ENCODE assay signal across 24 cellular contexts in genomic region chr11:69416746-69417145, GRCh38.
DNase-seq lines count a peak whose midpoint lies in the region; ATAC-seq and TF ChIP-seq lines count a peak whose summit lies in the region.
"Had no signal": no experiment of that assay in that cellular context is flagged by ENCODE, and none has a peak within 500 bp of the region (broad histone marks: within the 10 kb centered on the region; RNA-seq: fewer than 3 reads in every experiment).

No MANE protein-coding gene starts in this region.

- TF ChIP-seq CTCF in RWPE2 (IDR thresholded peaks at IDR 0.05; ENCODE audit: poor library complexity, severe bottlenecking), result no peak
- TF ChIP-seq CTCF in psoas muscle (IDR thresholded peaks at IDR 0.05), result no peak

- no peaks in the 10 kb centered on the region for H4K20me1 ChIP-seq in BLaER1 treated with 17β-estradiol and CSF1 and Interleukin-3, amounts not matched to agents 10 nM and 100 nM

- H3K4me1 ChIP-seq in BLaER1 treated with 17β-estradiol and CSF1 and Interleukin-3, amounts not matched to agents 10 nM and 100 nM, result peaks cover 26 to 46% (median 41%) of the 10 kb centered on the region in 10 experiments
- H3K4me1 ChIP-seq in RWPE2 (ENCODE audit: insufficient read depth, poor library complexity, severe bottlenecking) (peaks cover 12% of the 10 kb centered on the region), psoas muscle (no peaks in the 10 kb centered on the region)
- H3K4me1 ChIP-seq: BE2C, HAP-1 had no signal

- 53 to 59% (median 57%) methylated on average over 8 of the region's 8 CpGs for WGBS in psoas muscle, 3 donors

- no peak overlapping the region for H3K27ac ChIP-seq in BLaER1 treated with 17β-estradiol and CSF1 and Interleukin-3, amounts not matched to agents 10 nM and 100 nM
- H3K27ac ChIP-seq in RWPE2 (ENCODE audit: poor library complexity, severe bottlenecking) (no peak overlapping the region), psoas muscle (peak overlapping the region; percentile 10)
- H3K27ac ChIP-seq: KMS-11 had no signal

- H3K9ac ChIP-seq in BLaER1 treated with 17β-estradiol and CSF1 and Interleukin-3, amounts not matched to agents 10 nM and 100 nM, result no peak overlapping the region
- H3K9ac ChIP-seq: KMS-11 had no signal

- H3K4me3 ChIP-seq in BLaER1 treated with 17β-estradiol and CSF1 and Interleukin-3, amounts not matched to agents 10 nM and 100 nM, result no peak overlapping the region
- no peak overlapping the region for H3K4me3 ChIP-seq in RWPE2 (ENCODE audit: severe bottlenecking)
- no peak overlapping the region for H3K4me3 ChIP-seq in psoas muscle
- H3K4me3 ChIP-seq: HAP-1 had no signal

- peak; percentile 11 for DNase-seq in RWPE2 (ENCODE audit: low spot score)
- peak; percentile 14 for DNase-seq in fibroblast of peridontal ligament (ENCODE audit: extremely low read depth)
- no peak for DNase-seq in psoas muscle
- no peak for DNase-seq in NAMALWA (ENCODE audit: low spot score)
- DNase-seq in head of caudate nucleus, result no peak
- DNase-seq: activated CD4-positive, alpha-beta T cell treated with anti-CD3 and anti-CD28 coated beads, Interleukin-2, amount 10 ng/mL, durations not matched to agents 24 days and 14 days; activated effector memory CD4-positive, alpha-beta T cell treated with anti-CD3 and anti-CD28 coated beads, Interleukin-2, amount 50 U/mL, for 16 hours; activated T-cell treated with anti-CD3 and anti-CD28 coated beads, Interleukin-2, amount 50 U/mL, for 1 hour; BE2C; COR-L47; DMS53; effector CD4-positive, alpha-beta T cell; naive B cell; NCI-H1417 treated with DMSO at 0.1 percent for 48 hours; NCI-H2081 treated with DMSO at 0.1 percent for 48 hours; NCI-H345; NCI-H774; small intestine; stimulated activated naive CD4-positive, alpha-beta T cell had no signal

- peak overlapping the region in 10 of 11 experiments; percentile 74 to 95 (median 84); a peak in 21 of 22 replicates for H3K4me2 ChIP-seq in BLaER1 treated with 17β-estradiol and CSF1 and Interleukin-3, amounts not matched to agents 10 nM and 100 nM
- H3K4me2 ChIP-seq: KMS-11 had no signal

- H3K9me3 ChIP-seq in BLaER1 treated with 17β-estradiol and CSF1 and Interleukin-3, amounts not matched to agents 10 nM and 100 nM (replicated peaks in 1 of 11), result peaks cover 7 to 19% (median 13%) of the 10 kb centered on the region in 11 experiments; a peak in 16 of 22 replicates
- H3K9me3 ChIP-seq in RWPE2 (ENCODE audit: severe bottlenecking) (no peaks in the 10 kb centered on the region), psoas muscle (no peaks in the 10 kb centered on the region)
- H3K9me3 ChIP-seq: BE2C, HAP-1 had no signal

- intact Hi-C loops in psoas muscle (cut with DNase I), result no loop called here
- intact Hi-C loops in head of caudate nucleus (cut with DNase I), result no loop called here

- ATAC-seq in RWPE2 (ENCODE audit: low read depth) (no peak), psoas muscle (no peak), GM19324 (IDR thresholded peaks at IDR 0.05; ENCODE audit: low FRiP score, unreplicated experiment) (no peak)
- ATAC-seq: WTC11 had no signal

- H3K36me3 ChIP-seq in BLaER1 treated with 17β-estradiol and CSF1 and Interleukin-3, amounts not matched to agents 10 nM and 100 nM, result no peaks in the 10 kb centered on the region
- no peaks in the 10 kb centered on the region for H3K36me3 ChIP-seq in RWPE2 (ENCODE audit: low read depth)
- H3K36me3 ChIP-seq in psoas muscle (ENCODE audit: insufficient read depth in 1 of 2, low read depth in 1 of 2), result no peaks in the 10 kb centered on the region
- H3K36me3 ChIP-seq: BE2C, HAP-1 had no signal

- no peaks in the 10 kb centered on the region for H3K27me3 ChIP-seq in BLaER1 treated with 17β-estradiol and CSF1 and Interleukin-3, amounts not matched to agents 10 nM and 100 nM
- H3K27me3 ChIP-seq in RWPE2 (ENCODE audit: insufficient read depth, poor library complexity, severe bottlenecking), result no peaks in the 10 kb centered on the region
- H3K27me3 ChIP-seq in psoas muscle (ENCODE audit: insufficient read depth in 3 of 3, low read length in 2 of 3), result no peaks in the 10 kb centered on the region
- H3K27me3 ChIP-seq: BE2C had no signal

Comparison
In these comparisons a context has a peak if more than half of its experiments do, and no peak if none do; other contexts are left out.
1. DNase-seq: peak in RWPE2 (single experiment) and fibroblast of peridontal ligament (single experiment); none in psoas muscle (0 of 2), NAMALWA (single experiment) and head of caudate nucleus (0 of 42).